1 cellular context compared by ENCODE assay signal in genomic region chr6:27472617-27473400, GRCh38.
TF ChIP-seq lines count a peak whose summit lies in the region.

Gene ZNF184, minus strand, starts transcription at chr6:27473105. Its CDS starts 811 bp downstream, at chr6:27472294.

TF ChIP-seq in K562, 482 proteins besides CTCF, POLR2A, EP300 and RAD21 (continued from another document and continues in another):
- TF ChIP-seq PRDM10 (IDR thresholded peaks at IDR 0.05; ENCODE audit: partially characterized antibody) (peak; percentile 62), POLR2AphosphoS5 (IDR thresholded peaks at IDR 0.05; ENCODE audit: control insufficient read depth, insufficient read depth, low read depth, low read length) (peak; percentile 80), TAF7 (tag; IDR thresholded peaks at IDR 0.05) (no peak; the same call in 1 of the 2 replicates), SP1 (CRISPR knock-in tag; IDR thresholded peaks at IDR 0.05) (peak; percentile 85), ZNF398 (CRISPR knock-in tag; IDR thresholded peaks at IDR 0.05) (no peak), KLF6 (CRISPR knock-in tag; IDR thresholded peaks at IDR 0.05; ENCODE audit: borderline replicate concordance) (no peak; the same call in 1 of the 2 replicates), HEY1 (CRISPR knock-in tag; IDR thresholded peaks at IDR 0.05; ENCODE audit: borderline replicate concordance) (no peak), ZNF174 (CRISPR knock-in tag; IDR thresholded peaks at IDR 0.05) (no peak), CXXC5 (CRISPR knock-in tag; IDR thresholded peaks at IDR 0.05) (peak; percentile 92), ZNF274 (IDR thresholded peaks at IDR 0.05; ENCODE audit: borderline replicate concordance, low read depth, low read length) (no peak), THAP12 (CRISPR knock-in tag; IDR thresholded peaks at IDR 0.05) (peak; percentile 25), ZBTB7A (IDR thresholded peaks at IDR 0.05; ENCODE audit: borderline replicate concordance, control insufficient read depth, low read depth, low read length) (peak; percentile 60; the same call in 1 of the 2 replicates), CHD1 (IDR thresholded peaks at IDR 0.05; ENCODE audit: low read length) (peak; percentile 80), SIN3A (IDR thresholded peaks at IDR 0.05; ENCODE audit: borderline replicate concordance in 2 of 2, control insufficient read depth in 1 of 2, low read depth in 2 of 2, low read length in 2 of 2) (peak in 1 of 2 experiments; percentile 56; a peak in 1 of 4 replicates), PTTG1 (tag; IDR thresholded peaks at IDR 0.05; ENCODE audit: low read depth) (no peak), RBM22 (IDR thresholded peaks at IDR 0.05; ENCODE audit: low read depth, low read length, poor library complexity, severe bottlenecking) (peak; percentile 63), JUNB (CRISPR knock-in tag; conservative IDR thresholded peaks at IDR 0.05) (peak; percentile 79), ZNF146 (CRISPR knock-in tag; IDR thresholded peaks at IDR 0.05; ENCODE audit: unreplicated experiment) (no peak), VEZF1 (CRISPR knock-in tag; IDR thresholded peaks at IDR 0.05) (peak; percentile 76), OTX1 (CRISPR knock-in tag; IDR thresholded peaks at IDR 0.05) (peak; percentile 55; the same call in 1 of the 2 replicates), DIDO1 (tag; IDR thresholded peaks at IDR 0.05; ENCODE audit: low read depth) (no peak), LARP7 (IDR thresholded peaks at IDR 0.05) (no peak), RBM39 (optimal IDR thresholded peaks at IDR 0.05; ENCODE audit: low read depth, low read length) (peak; percentile 90), MGA (IDR thresholded peaks at IDR 0.05) (peak; percentile 76; the same call in 1 of the 2 replicates), ZSCAN29 (IDR thresholded peaks at IDR 0.05) (no peak), KAT7 (CRISPR knock-in tag; IDR thresholded peaks at IDR 0.05; ENCODE audit: borderline replicate concordance) (no peak; the same call in 1 of the 2 replicates), NCOA4 (IDR thresholded peaks at IDR 0.05; ENCODE audit: partially characterized antibody) (no peak), NCOR1 (IDR thresholded peaks at IDR 0.05) (peak; percentile 30; the same call in 1 of the 2 replicates), CHD4 (IDR thresholded peaks at IDR 0.05; ENCODE audit: insufficient read depth, insufficient replicate concordance, low read depth, low read length, poor library complexity, severe bottlenecking) (no peak), SAP30 (IDR thresholded peaks at IDR 0.05; ENCODE audit: borderline replicate concordance, insufficient read depth, low read depth, low read length, poor library complexity, severe bottlenecking) (no peak), TCF15 (CRISPR knock-in tag; IDR thresholded peaks at IDR 0.05) (peak; percentile 55; the same call in 1 of the 2 replicates), CHAMP1 (IDR thresholded peaks at IDR 0.05) (peak; percentile 37; the same call in 1 of the 2 replicates)
